Comparison of ENCODE assay signal across 16 cellular contexts in genomic region chr7:921071-921461, GRCh38. TPM values are rescaled to one million over a fixed set of nuclear protein-coding genes. Genes with fewer than 3 reads are reported as not detected.
DNase-seq lines count a peak whose midpoint lies in the region; ATAC-seq and TF ChIP-seq lines count a peak whose summit lies in the region.
"Had no signal": no experiment of that assay in that cellular context is flagged by ENCODE, and none has a peak within 500 bp of the region (broad histone marks: within the 10 kb centered on the region; RNA-seq: fewer than 3 reads in every experiment).

No MANE protein-coding gene starts in this region.

- peak overlapping the region; percentile 40 for H3K27ac ChIP-seq in cingulate gyrus (ENCODE audit: low read depth, low read length)
- H3K27ac ChIP-seq: A549, KMS-11, PC-9, sigmoid colon had no signal

- POLR2A ChIA-PET in activated CD4-positive, alpha-beta T cell treated with anti-CD3 and anti-CD28 coated beads, Interleukin-2, amount 10 ng/mL, durations not matched to agents 7 days and 5 days (lab: Charles Lee): no interaction called here
- POLR2A ChIA-PET in T-cell (lab: Charles Lee): no interaction called here

- peaks cover 36% of the 10 kb centered on the region for H3K4me1 Mint-ChIP-seq in activated CD4-positive, alpha-beta T cell treated with anti-CD3 and anti-CD28 coated beads, Interleukin-2, amount 10 ng/mL, durations not matched to agents 7 days and 5 days
- H3K4me1 Mint-ChIP-seq in T-cell: peaks cover 21 to 40% (median 32%) of the 10 kb centered on the region in 3 donors
- no peaks in the 10 kb centered on the region for H3K4me1 Mint-ChIP-seq in HFFc6 (ENCODE audit: low read depth)

- H3K9me3 Mint-ChIP-seq in activated CD4-positive, alpha-beta T cell treated with anti-CD3 and anti-CD28 coated beads, Interleukin-2, amount 10 ng/mL, durations not matched to agents 7 days and 5 days: no peaks in the 10 kb centered on the region
- H3K9me3 Mint-ChIP-seq in T-cell (no peaks in the 10 kb centered on the region), HFFc6 (no peaks in the 10 kb centered on the region)

- intact Hi-C loops in posterior vena cava (cut with DNase I): no loop called here

- no peak overlapping the region for H3K4me3 Mint-ChIP-seq in activated CD4-positive, alpha-beta T cell treated with anti-CD3 and anti-CD28 coated beads, Interleukin-2, amount 10 ng/mL, durations not matched to agents 7 days and 5 days
- H3K4me3 Mint-ChIP-seq in T-cell (peak overlapping the region; percentile 13 to 89 (median 21)), HFFc6 (no peak overlapping the region)

- CTCF ChIA-PET in activated CD4-positive, alpha-beta T cell treated with anti-CD3 and anti-CD28 coated beads, Interleukin-2, amount 10 ng/mL, durations not matched to agents 7 days and 5 days (lab: Charles Lee): interaction anchor here (0.8 to 3.5 kb wide), 2 partner anchors 9 to 12 kb away, joined by 3 to 19 read pairs; no protein-coding TSS in a partner anchor
- CTCF ChIA-PET in T-cell (lab: Charles Lee): no interaction called here

- H3K36me3 Mint-ChIP-seq in activated CD4-positive, alpha-beta T cell treated with anti-CD3 and anti-CD28 coated beads, Interleukin-2, amount 10 ng/mL, durations not matched to agents 7 days and 5 days (ENCODE audit: low read depth): no peaks in the 10 kb centered on the region
- H3K36me3 Mint-ChIP-seq in T-cell (no peaks in the 10 kb centered on the region), HFFc6 (ENCODE audit: low read depth) (no peaks in the 10 kb centered on the region)

- H3K27ac Mint-ChIP-seq in activated CD4-positive, alpha-beta T cell treated with anti-CD3 and anti-CD28 coated beads, Interleukin-2, amount 10 ng/mL, durations not matched to agents 7 days and 5 days: peak overlapping the region; percentile 82
- H3K27ac Mint-ChIP-seq in T-cell (peak overlapping the region; percentile 63 to 73), HFFc6 (no peak overlapping the region)

- no peaks in the 10 kb centered on the region for H3K27me3 Mint-ChIP-seq in activated CD4-positive, alpha-beta T cell treated with anti-CD3 and anti-CD28 coated beads, Interleukin-2, amount 10 ng/mL, durations not matched to agents 7 days and 5 days
- H3K27me3 Mint-ChIP-seq in T-cell (no peaks in the 10 kb centered on the region), HFFc6 (ENCODE audit: insufficient read depth) (peaks cover 3% of the 10 kb centered on the region)

- TF ChIP-seq CTCF in HFFc6 (IDR thresholded peaks at IDR 0.05): no peak

- DNase-seq in activated CD4-positive, alpha-beta T cell treated with anti-CD3 and anti-CD28 coated beads, Interleukin-2, amount 10 ng/mL, durations not matched to agents 7 days and 5 days: no peak
- no peak for DNase-seq in activated CD4-positive, alpha-beta T cell treated with anti-CD3 and anti-CD28 coated beads for 48 hours
- no peak for DNase-seq in T-cell
- peak; percentile 79 for DNase-seq in posterior vena cava (ENCODE audit: low spot score)
- no peak for DNase-seq in Kasumi-1 (lab: John Stamatoyannopoulos, UW)
- DNase-seq in HFFc6: no peak
- DNase-seq: cerebellar nuclear complex, NCI-H1694, NCI-H510A treated with DMSO at 0.1 percent for 48 hours had no signal

- no peak for ATAC-seq in T-cell (replicated peaks in 1 of 4)
- no peak for ATAC-seq in HG02970 (IDR thresholded peaks at IDR 0.05; ENCODE audit: low FRiP score, unreplicated experiment)
- ATAC-seq: A549, left cardiac atrium had no signal

RNA-seq across cellular contexts. Expression of gene ADAP1, which starts 33.4 kb away (rescaled TPM):
- total RNA-seq in activated CD4-positive, alpha-beta T cell treated with anti-CD3 and anti-CD28 coated beads, Interleukin-2, amount 10 ng/mL, durations not matched to agents 7 days and 5 days: 10 to 100 TPM; 12.4 to 13.5 TPM
- total RNA-seq in T-cell (10 to 100 TPM; 10.6 to 26.9 (median 23.5) TPM), posterior vena cava (10 to 100 TPM; 16.3 to 17.8 TPM)
- 1 to 10 TPM in 2 of 6 experiments, under 1 TPM in 4; 0.64 to 1.1 (median 0.90) TPM for total RNA-seq in HFFc6 (2021; fragmentation: NEBNext Ultra II Directional; extraction: Animal tissue kit (Norgen Biotek cat#: 25700))

RNA-seq across cellular contexts. Expression of gene GET4, which starts 44.7 kb away (rescaled TPM):
- 10 to 100 TPM; 32.1 to 36.3 TPM for total RNA-seq in activated CD4-positive, alpha-beta T cell treated with anti-CD3 and anti-CD28 coated beads, Interleukin-2, amount 10 ng/mL, durations not matched to agents 7 days and 5 days
- total RNA-seq in T-cell (10 to 100 TPM; 52.2 to 76.4 (median 54.7) TPM), posterior vena cava (10 to 100 TPM; 13.2 to 16.3 TPM)
- 10 to 100 TPM; 21.3 to 26.3 (median 25.5) TPM for total RNA-seq in HFFc6 (2021; fragmentation: NEBNext Ultra II Directional; extraction: Animal tissue kit (Norgen Biotek cat#: 25700))

RNA-seq across cellular contexts. Expression of gene COX19, which starts 54.3 kb away (rescaled TPM):
- total RNA-seq in activated CD4-positive, alpha-beta T cell treated with anti-CD3 and anti-CD28 coated beads, Interleukin-2, amount 10 ng/mL, durations not matched to agents 7 days and 5 days: 10 to 100 TPM; 18.2 to 20.1 TPM
- 10 to 100 TPM; 38.0 to 50.9 (median 43.7) TPM for total RNA-seq in T-cell
- 1 to 10 TPM; 5.9 to 8.4 TPM for total RNA-seq in posterior vena cava
- total RNA-seq in HFFc6 (2021; fragmentation: NEBNext Ultra II Directional; extraction: Animal tissue kit (Norgen Biotek cat#: 25700)): 1 to 10 TPM; 5.6 to 7.6 (median 6.5) TPM

Comparison
In these comparisons a context has a peak if more than half of its experiments do, and no peak if none do; other contexts are left out.
1. H3K4me3 Mint-ChIP-seq: peak in T-cell (3 of 3); none in activated CD4-positive, alpha-beta T cell treated with anti-CD3 and anti-CD28 coated beads, Interleukin-2, amount 10 ng/mL, durations not matched to agents 7 days and 5 days (single experiment) and HFFc6 (single experiment).
2. RNA of gene ADAP1, which starts 33.4 kb away (total RNA-seq): 10.6 to 26.9 TPM in T-cell, 16.3 to 17.8 TPM in posterior vena cava and 12.4 to 13.5 TPM in activated CD4-positive, alpha-beta T cell treated with anti-CD3 and anti-CD28 coated beads, Interleukin-2, amount 10 ng/mL, durations not matched to agents 7 days and 5 days; 0.64 to 1.1 TPM in HFFc6; every median in the first group is over 4 times any median in the second.